Comparison of ENCODE assay signal across 1 cellular context in genomic region chr11:72683782-72684200, GRCh38.
TF ChIP-seq lines count a peak whose summit lies in the region.

No MANE protein-coding gene starts in this region.

TF ChIP-seq in HEK293, 187 proteins besides CTCF, POLR2A, EP300 and RAD21 (continued from another document):
- no peak for TF ChIP-seq PRDM6 (tag by site-specific recombination; IDR thresholded peaks at IDR 0.05)
- no peak for TF ChIP-seq ZNF514 (tag by site-specific recombination; IDR thresholded peaks at IDR 0.05)
- no peak for TF ChIP-seq ZBTB10 (tag by site-specific recombination; IDR thresholded peaks at IDR 0.05)
- TF ChIP-seq ZNF280D (tag by site-specific recombination; IDR thresholded peaks at IDR 0.05), result no peak
